8 cellular contexts compared by ENCODE assay signal in the genomic region with DNA sequence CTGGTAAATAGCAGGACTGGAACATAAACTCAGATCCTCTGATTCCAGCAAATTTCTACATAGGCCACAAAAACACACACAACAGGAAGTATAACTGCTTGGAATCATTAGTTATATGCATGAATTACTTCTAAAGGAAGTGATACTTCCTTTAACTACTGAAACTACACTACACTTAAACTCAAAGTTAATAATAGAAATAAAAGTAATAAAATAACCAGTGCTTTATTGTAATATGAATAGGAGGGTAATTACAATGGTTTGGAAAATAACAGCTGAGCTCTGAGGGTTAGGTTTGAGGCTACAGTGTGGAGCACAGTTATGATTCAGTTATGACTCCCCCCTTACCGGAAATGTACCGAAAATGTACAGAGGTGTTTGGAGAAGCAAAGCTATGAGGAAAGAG. TPM values are rescaled to one million over a fixed set of nuclear protein-coding genes. Genes with fewer than 3 reads are reported as not detected.
DNase-seq lines count a peak whose midpoint lies in the region; ATAC-seq and TF ChIP-seq lines count a peak whose summit lies in the region.

No MANE protein-coding gene starts in this region.

- H3K27ac ChIP-seq in left ventricle myocardium inferior (replicated peaks) (peak overlapping the region; percentile 61), right atrium auricular region (no peak overlapping the region), SK-N-MC (peak overlapping the region; percentile 63; the same call in 1 of the 2 replicates), upper lobe of right lung (no peak overlapping the region)

- H3K4me3 ChIP-seq in left ventricle myocardium inferior, result no peak overlapping the region
- H3K4me3 ChIP-seq in right atrium auricular region, result no peak overlapping the region
- H3K4me3 ChIP-seq in SK-N-MC, result no peak overlapping the region
- H3K4me3 ChIP-seq in upper lobe of right lung, result no peak overlapping the region

- H3K27ac Mint-ChIP-seq in activated naive CD4-positive, alpha-beta T cell treated with anti-CD3 and anti-CD28 coated beads for 36 hours, result no peak overlapping the region

- CTCF ChIA-PET in activated naive CD4-positive, alpha-beta T cell treated with anti-CD3 and anti-CD28 coated beads for 36 hours (lab: Charles Lee), result no interaction called here

- H3K4me1 ChIP-seq in left ventricle myocardium inferior, result peaks cover 27% of the 10 kb centered on the region
- peaks cover 0 to 7% of the 10 kb centered on the region in 2 donors for H3K4me1 ChIP-seq in right atrium auricular region
- H3K4me1 ChIP-seq in upper lobe of right lung, result peaks cover 10% of the 10 kb centered on the region

- intact Hi-C loops in left ventricle myocardium inferior (cut with micrococcal nuclease), result no loop called here
- intact Hi-C loops in upper lobe of right lung (cut with DNase I), result no loop called here
- intact Hi-C loops in activated naive CD4-positive, alpha-beta T cell treated with anti-CD3 and anti-CD28 coated beads for 36 hours (cut with micrococcal nuclease), result loop anchor here (1.0 kb wide), 1 partner anchor 9 kb away; no protein-coding TSS in a partner anchor

- H3K9me3 Mint-ChIP-seq in activated naive CD4-positive, alpha-beta T cell treated with anti-CD3 and anti-CD28 coated beads for 36 hours, result no peaks in the 10 kb centered on the region

- H3K4me1 Mint-ChIP-seq in activated naive CD4-positive, alpha-beta T cell treated with anti-CD3 and anti-CD28 coated beads for 36 hours (ENCODE audit: low read depth), result peaks cover 28% of the 10 kb centered on the region

- H3K4me3 Mint-ChIP-seq in activated naive CD4-positive, alpha-beta T cell treated with anti-CD3 and anti-CD28 coated beads for 36 hours, result no peak overlapping the region

- H3K27me3 ChIP-seq in left ventricle myocardium inferior (ENCODE audit: low read depth) (no peaks in the 10 kb centered on the region), right atrium auricular region (no peaks in the 10 kb centered on the region), upper lobe of right lung (no peaks in the 10 kb centered on the region)

- no peak for DNase-seq in left ventricle myocardium inferior
- no peak for DNase-seq in right atrium auricular region (ENCODE audit: low spot score)
- no peak for DNase-seq in SK-N-MC (ENCODE audit: low read depth, low spot score)
- no peak for DNase-seq in upper lobe of right lung
- no peak for DNase-seq in activated effector memory CD4-positive, alpha-beta T cell treated with anti-CD3 and anti-CD28 coated beads, Interleukin-2, amount 50 U/mL, for 16 hours
- no peak for DNase-seq in activated naive CD4-positive, alpha-beta T cell treated with anti-CD3 and anti-CD28 coated beads for 36 hours
- no peak for DNase-seq in D341Med (ENCODE audit: low spot score)

- TF ChIP-seq CTCF in left ventricle myocardium inferior (IDR thresholded peaks at IDR 0.05; ENCODE audit: borderline replicate concordance), result no peak
- no peak for TF ChIP-seq CTCF in right atrium auricular region (IDR thresholded peaks at IDR 0.05)
- no peak for TF ChIP-seq CTCF in upper lobe of right lung (IDR thresholded peaks at IDR 0.05)

- no peaks in the 10 kb centered on the region for H3K27me3 Mint-ChIP-seq in activated naive CD4-positive, alpha-beta T cell treated with anti-CD3 and anti-CD28 coated beads for 36 hours (ENCODE audit: low read depth)

- ATAC-seq in HG02943 (IDR thresholded peaks at IDR 0.05; ENCODE audit: low read depth, unreplicated experiment), result peak; percentile 79
- ATAC-seq in upper lobe of right lung, result peak; percentile 53

- no peaks in the 10 kb centered on the region for H3K36me3 Mint-ChIP-seq in activated naive CD4-positive, alpha-beta T cell treated with anti-CD3 and anti-CD28 coated beads for 36 hours (ENCODE audit: low read depth)

- no peak overlapping the region for H3K9ac ChIP-seq in SK-N-MC (ENCODE audit: insufficient read length)

- H3K9me3 ChIP-seq in left ventricle myocardium inferior (replicated peaks), result no peaks in the 10 kb centered on the region
- no peaks in the 10 kb centered on the region for H3K9me3 ChIP-seq in right atrium auricular region
- H3K9me3 ChIP-seq in SK-N-MC (ENCODE audit: low read depth, low read length), result no peaks in the 10 kb centered on the region
- H3K9me3 ChIP-seq in upper lobe of right lung, result no peaks in the 10 kb centered on the region

- H3K36me3 ChIP-seq in left ventricle myocardium inferior (no peaks in the 10 kb centered on the region), right atrium auricular region (no peaks in the 10 kb centered on the region), SK-N-MC (ENCODE audit: insufficient read depth, low read length) (no peaks in the 10 kb centered on the region), upper lobe of right lung (no peaks in the 10 kb centered on the region)

RNA-seq across cellular contexts. Expression of a gene that starts 18.5 kb away (rescaled TPM):
- total RNA-seq in left ventricle myocardium inferior (17.8 TPM), right atrium auricular region (10 to 100 TPM; 11.1 to 12.1 TPM), upper lobe of right lung (32.0 TPM)
- 10 to 100 TPM; 16.0 to 17.4 TPM for total RNA-seq in activated naive CD4-positive, alpha-beta T cell treated with anti-CD3 and anti-CD28 coated beads for 36 hours

RNA-seq across cellular contexts. Expression of a gene that starts 26.4 kb away (rescaled TPM):
- 43.7 TPM for total RNA-seq in left ventricle myocardium inferior
- total RNA-seq in right atrium auricular region, result 10 to 100 TPM; 24.3 to 32.0 TPM
- total RNA-seq in upper lobe of right lung, result 78.4 TPM
- 100 to 1,000 TPM; 102 to 103 TPM for total RNA-seq in activated naive CD4-positive, alpha-beta T cell treated with anti-CD3 and anti-CD28 coated beads for 36 hours

Comparison
In these comparisons a context has a peak if more than half of its experiments do, and no peak if none do; other contexts are left out.
1. H3K27ac ChIP-seq: peak in left ventricle myocardium inferior (single experiment) and SK-N-MC (single experiment); none in right atrium auricular region (0 of 2) and upper lobe of right lung (single experiment).